Comparison of ENCODE assay signal across 1 cellular context in the genomic region with DNA sequence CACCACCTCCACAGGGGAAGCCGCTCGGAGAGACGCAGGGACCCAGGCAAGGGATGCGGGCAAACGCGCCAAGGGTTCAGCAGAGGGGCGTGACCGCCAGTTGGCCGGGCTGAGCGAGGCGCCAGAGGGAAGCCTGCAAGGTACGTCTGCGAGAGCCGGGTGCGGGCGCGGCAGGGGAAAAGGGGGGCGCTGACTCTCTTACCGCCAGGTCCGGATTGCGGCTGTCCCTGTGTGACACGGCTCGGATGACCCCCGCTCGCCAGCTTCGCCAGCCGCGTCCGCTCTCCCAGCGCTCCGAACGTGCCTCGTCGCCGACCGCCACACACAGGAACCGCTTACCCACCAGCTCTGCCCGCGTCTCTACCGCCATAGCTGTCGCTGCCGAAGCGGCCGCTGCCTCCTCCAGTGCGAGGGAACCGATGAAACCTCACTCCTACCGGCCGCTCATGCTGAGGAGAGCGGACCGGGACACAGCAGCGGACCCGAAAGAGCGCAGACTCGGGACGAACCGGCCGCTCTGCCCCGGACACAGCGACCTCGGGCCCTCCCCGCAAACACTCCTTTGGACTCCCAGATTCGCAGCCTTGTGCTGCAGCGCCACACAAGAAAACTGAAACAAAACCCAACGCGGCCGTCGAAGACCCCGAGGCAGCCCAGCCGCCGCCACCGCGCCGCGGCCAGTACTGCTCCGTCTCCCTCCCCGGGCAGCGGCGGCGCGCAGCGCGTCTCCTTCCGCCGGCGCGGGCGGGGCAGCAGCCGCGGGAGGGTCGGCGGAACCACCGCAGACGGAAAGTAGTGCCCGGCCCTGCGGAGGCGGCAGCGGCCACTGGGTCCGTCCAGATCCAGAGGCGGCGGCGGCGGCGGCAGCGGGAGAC.
TF ChIP-seq lines count a peak whose summit lies in the region.

A gene with protein sequence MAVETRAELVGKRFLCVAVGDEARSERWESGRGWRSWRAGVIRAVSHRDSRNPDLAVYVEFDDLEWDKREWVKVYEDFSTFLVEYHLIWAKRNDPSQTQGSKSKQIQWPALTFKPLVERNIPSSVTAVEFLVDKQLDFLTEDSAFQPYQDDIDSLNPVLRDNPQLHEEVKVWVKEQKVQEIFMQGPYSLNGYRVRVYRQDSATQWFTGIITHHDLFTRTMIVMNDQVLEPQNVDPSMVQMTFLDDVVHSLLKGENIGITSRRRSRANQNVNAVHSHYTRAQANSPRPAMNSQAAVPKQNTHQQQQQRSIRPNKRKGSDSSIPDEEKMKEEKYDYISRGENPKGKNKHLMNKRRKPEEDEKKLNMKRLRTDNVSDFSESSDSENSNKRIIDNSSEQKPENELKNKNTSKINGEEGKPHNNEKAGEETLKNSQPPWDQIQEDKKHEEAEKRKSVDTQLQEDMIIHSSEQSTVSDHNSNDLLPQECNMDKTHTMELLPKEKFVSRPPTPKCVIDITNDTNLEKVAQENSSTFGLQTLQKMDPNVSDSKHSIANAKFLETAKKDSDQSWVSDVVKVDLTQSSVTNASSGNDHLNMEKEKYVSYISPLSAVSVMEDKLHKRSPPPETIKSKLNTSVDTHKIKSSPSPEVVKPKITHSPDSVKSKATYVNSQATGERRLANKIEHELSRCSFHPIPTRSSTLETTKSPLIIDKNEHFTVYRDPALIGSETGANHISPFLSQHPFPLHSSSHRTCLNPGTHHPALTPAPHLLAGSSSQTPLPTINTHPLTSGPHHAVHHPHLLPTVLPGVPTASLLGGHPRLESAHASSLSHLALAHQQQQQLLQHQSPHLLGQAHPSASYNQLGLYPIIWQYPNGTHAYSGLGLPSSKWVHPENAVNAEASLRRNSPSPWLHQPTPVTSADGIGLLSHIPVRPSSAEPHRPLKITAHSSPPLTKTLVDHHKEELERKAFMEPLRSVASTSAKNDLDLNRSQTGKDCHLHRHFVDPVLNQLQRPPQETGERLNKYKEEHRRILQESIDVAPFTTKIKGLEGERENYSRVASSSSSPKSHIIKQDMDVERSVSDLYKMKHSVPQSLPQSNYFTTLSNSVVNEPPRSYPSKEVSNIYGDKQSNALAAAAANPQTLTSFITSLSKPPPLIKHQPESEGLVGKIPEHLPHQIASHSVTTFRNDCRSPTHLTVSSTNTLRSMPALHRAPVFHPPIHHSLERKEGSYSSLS (N-terminal part only) (minus strand): TSS at position 685 of the 875 bp plus-strand sequence. CDS start 315 bp downstream, at position 370.

TF ChIP-seq in K562, 482 proteins besides CTCF, POLR2A, EP300 and RAD21 (continued from another document and continues in another):
- TF ChIP-seq NFE2 (IDR thresholded peaks at IDR 0.05; ENCODE audit: low read depth) (no peak), ZNF644 (tag; IDR thresholded peaks at IDR 0.05; ENCODE audit: low read depth) (no peak), ZC3H8 (IDR thresholded peaks at IDR 0.05) (no peak), ETV5 (CRISPR knock-in tag; IDR thresholded peaks at IDR 0.05; ENCODE audit: low read depth) (peak; percentile 81), GABPB1 (CRISPR knock-in tag; IDR thresholded peaks at IDR 0.05) (peak; percentile 53; the same call in 1 of the 2 replicates), TAL1 (IDR thresholded peaks at IDR 0.05) (peak; percentile 16; the same call in 1 of the 2 replicates), TAF7 (tag; IDR thresholded peaks at IDR 0.05) (peak; percentile 68), ZNF586 (CRISPR knock-in tag; conservative IDR thresholded peaks at IDR 0.05) (no peak), GATA2 (CRISPR knock-in tag; IDR thresholded peaks at IDR 0.05) (0 out of 2 replicates have a peak, but pooled peaks have one; percentile 39), ZFX (CRISPR knock-in tag; IDR thresholded peaks at IDR 0.05) (peak; percentile 81), ZNF717 (CRISPR knock-in tag; IDR thresholded peaks at IDR 0.05) (no peak), NONO (IDR thresholded peaks at IDR 0.05; ENCODE audit: low read depth in 2 of 2, low read length in 1 of 2) (peak; percentile 79 to 94; a peak in 3 of 4 replicates), TEAD1 (CRISPR knock-in tag; IDR thresholded peaks at IDR 0.05) (peak in 1 of 2 experiments; percentile 39; a peak in 1 of 4 replicates), NCOR1 (IDR thresholded peaks at IDR 0.05) (peak; percentile 67), TBP (optimal IDR thresholded peaks at IDR 0.05; ENCODE audit: low read depth, low read length) (peak; percentile 74), FOXJ2 (tag; IDR thresholded peaks at IDR 0.05) (peak; percentile 65; the same call in 1 of the 2 replicates), SRSF7 (optimal IDR thresholded peaks at IDR 0.05; ENCODE audit: low read depth, low read length) (no peak), ETS2 (tag; IDR thresholded peaks at IDR 0.05; ENCODE audit: borderline replicate concordance, poor library complexity, severe bottlenecking) (no peak), ZNF175 (CRISPR knock-in tag; IDR thresholded peaks at IDR 0.05; ENCODE audit: low read depth) (peak; percentile 48; the same call in 1 of the 2 replicates), HDAC1 (IDR thresholded peaks at IDR 0.05) (peak in 1 of 2 experiments; percentile 54; a peak in 2 of 4 replicates), ZNF217 (CRISPR knock-in tag; IDR thresholded peaks at IDR 0.05) (no peak), RNF2 (IDR thresholded peaks at IDR 0.05) (peak; percentile 32; the same call in 1 of the 2 replicates), ASH1L (IDR thresholded peaks at IDR 0.05; ENCODE audit: borderline replicate concordance, low read depth, partially characterized antibody) (no peak)
- TF ChIP-seq, protein P1, sequence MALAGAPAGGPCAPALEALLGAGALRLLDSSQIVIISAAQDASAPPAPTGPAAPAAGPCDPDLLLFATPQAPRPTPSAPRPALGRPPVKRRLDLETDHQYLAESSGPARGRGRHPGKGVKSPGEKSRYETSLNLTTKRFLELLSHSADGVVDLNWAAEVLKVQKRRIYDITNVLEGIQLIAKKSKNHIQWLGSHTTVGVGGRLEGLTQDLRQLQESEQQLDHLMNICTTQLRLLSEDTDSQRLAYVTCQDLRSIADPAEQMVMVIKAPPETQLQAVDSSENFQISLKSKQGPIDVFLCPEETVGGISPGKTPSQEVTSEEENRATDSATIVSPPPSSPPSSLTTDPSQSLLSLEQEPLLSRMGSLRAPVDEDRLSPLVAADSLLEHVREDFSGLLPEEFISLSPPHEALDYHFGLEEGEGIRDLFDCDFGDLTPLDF (CRISPR knock-in tag; IDR thresholded peaks at IDR 0.05): peak; percentile 77
- TF ChIP-seq, protein P2, sequence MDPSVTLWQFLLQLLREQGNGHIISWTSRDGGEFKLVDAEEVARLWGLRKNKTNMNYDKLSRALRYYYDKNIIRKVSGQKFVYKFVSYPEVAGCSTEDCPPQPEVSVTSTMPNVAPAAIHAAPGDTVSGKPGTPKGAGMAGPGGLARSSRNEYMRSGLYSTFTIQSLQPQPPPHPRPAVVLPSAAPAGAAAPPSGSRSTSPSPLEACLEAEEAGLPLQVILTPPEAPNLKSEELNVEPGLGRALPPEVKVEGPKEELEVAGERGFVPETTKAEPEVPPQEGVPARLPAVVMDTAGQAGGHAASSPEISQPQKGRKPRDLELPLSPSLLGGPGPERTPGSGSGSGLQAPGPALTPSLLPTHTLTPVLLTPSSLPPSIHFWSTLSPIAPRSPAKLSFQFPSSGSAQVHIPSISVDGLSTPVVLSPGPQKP (CRISPR knock-in tag; IDR thresholded peaks at IDR 0.05): no peak
- TF ChIP-seq, protein P3, sequence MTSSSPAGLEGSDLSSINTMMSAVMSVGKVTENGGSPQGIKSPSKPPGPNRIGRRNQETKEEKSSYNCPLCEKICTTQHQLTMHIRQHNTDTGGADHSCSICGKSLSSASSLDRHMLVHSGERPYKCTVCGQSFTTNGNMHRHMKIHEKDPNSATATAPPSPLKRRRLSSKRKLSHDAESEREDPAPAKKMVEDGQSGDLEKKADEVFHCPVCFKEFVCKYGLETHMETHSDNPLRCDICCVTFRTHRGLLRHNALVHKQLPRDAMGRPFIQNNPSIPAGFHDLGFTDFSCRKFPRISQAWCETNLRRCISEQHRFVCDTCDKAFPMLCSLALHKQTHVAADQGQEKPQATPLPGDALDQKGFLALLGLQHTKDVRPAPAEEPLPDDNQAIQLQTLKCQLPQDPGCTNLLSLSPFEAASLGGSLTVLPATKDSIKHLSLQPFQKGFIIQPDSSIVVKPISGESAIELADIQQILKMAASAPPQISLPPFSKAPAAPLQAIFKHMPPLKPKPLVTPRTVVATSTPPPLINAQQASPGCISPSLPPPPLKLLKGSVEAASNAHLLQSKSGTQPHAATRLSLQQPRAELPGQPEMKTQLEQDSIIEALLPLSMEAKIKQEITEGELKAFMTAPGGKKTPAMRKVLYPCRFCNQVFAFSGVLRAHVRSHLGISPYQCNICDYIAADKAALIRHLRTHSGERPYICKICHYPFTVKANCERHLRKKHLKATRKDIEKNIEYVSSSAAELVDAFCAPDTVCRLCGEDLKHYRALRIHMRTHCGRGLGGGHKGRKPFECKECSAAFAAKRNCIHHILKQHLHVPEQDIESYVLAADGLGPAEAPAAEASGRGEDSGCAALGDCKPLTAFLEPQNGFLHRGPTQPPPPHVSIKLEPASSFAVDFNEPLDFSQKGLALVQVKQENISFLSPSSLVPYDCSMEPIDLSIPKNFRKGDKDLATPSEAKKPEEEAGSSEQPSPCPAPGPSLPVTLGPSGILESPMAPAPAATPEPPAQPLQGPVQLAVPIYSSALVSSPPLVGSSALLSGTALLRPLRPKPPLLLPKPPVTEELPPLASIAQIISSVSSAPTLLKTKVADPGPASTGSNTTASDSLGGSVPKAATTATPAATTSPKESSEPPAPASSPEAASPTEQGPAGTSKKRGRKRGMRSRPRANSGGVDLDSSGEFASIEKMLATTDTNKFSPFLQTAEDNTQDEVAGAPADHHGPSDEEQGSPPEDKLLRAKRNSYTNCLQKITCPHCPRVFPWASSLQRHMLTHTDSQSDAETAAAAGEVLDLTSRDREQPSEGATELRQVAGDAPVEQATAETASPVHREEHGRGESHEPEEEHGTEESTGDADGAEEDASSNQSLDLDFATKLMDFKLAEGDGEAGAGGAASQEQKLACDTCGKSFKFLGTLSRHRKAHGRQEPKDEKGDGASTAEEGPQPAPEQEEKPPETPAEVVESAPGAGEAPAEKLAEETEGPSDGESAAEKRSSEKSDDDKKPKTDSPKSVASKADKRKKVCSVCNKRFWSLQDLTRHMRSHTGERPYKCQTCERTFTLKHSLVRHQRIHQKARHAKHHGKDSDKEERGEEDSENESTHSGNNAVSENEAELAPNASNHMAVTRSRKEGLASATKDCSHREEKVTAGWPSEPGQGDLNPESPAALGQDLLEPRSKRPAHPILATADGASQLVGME (CRISPR knock-in tag; IDR thresholded peaks at IDR 0.05): peak; percentile 20; the same call in 1 of the 2 replicates
- TF ChIP-seq, protein P4, sequence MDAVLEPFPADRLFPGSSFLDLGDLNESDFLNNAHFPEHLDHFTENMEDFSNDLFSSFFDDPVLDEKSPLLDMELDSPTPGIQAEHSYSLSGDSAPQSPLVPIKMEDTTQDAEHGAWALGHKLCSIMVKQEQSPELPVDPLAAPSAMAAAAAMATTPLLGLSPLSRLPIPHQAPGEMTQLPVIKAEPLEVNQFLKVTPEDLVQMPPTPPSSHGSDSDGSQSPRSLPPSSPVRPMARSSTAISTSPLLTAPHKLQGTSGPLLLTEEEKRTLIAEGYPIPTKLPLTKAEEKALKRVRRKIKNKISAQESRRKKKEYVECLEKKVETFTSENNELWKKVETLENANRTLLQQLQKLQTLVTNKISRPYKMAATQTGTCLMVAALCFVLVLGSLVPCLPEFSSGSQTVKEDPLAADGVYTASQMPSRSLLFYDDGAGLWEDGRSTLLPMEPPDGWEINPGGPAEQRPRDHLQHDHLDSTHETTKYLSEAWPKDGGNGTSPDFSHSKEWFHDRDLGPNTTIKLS (IDR thresholded peaks at IDR 0.05; ENCODE audit: borderline replicate concordance, low read depth): peak; percentile 61
- TF ChIP-seq, protein P5, sequence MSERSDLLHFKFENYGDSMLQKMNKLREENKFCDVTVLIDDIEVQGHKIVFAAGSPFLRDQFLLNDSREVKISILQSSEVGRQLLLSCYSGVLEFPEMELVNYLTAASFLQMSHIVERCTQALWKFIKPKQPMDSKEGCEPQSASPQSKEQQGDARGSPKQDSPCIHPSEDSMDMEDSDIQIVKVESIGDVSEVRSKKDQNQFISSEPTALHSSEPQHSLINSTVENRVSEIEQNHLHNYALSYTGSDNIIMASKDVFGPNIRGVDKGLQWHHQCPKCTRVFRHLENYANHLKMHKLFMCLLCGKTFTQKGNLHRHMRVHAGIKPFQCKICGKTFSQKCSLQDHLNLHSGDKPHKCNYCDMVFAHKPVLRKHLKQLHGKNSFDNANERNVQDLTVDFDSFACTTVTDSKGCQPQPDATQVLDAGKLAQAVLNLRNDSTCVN (CRISPR knock-in tag; IDR thresholded peaks at IDR 0.05): no peak
- TF ChIP-seq, protein P6, sequence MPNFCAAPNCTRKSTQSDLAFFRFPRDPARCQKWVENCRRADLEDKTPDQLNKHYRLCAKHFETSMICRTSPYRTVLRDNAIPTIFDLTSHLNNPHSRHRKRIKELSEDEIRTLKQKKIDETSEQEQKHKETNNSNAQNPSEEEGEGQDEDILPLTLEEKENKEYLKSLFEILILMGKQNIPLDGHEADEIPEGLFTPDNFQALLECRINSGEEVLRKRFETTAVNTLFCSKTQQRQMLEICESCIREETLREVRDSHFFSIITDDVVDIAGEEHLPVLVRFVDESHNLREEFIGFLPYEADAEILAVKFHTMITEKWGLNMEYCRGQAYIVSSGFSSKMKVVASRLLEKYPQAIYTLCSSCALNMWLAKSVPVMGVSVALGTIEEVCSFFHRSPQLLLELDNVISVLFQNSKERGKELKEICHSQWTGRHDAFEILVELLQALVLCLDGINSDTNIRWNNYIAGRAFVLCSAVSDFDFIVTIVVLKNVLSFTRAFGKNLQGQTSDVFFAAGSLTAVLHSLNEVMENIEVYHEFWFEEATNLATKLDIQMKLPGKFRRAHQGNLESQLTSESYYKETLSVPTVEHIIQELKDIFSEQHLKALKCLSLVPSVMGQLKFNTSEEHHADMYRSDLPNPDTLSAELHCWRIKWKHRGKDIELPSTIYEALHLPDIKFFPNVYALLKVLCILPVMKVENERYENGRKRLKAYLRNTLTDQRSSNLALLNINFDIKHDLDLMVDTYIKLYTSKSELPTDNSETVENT (CRISPR knock-in tag; IDR thresholded peaks at IDR 0.05): peak; percentile 80
- TF ChIP-seq, protein P7, sequence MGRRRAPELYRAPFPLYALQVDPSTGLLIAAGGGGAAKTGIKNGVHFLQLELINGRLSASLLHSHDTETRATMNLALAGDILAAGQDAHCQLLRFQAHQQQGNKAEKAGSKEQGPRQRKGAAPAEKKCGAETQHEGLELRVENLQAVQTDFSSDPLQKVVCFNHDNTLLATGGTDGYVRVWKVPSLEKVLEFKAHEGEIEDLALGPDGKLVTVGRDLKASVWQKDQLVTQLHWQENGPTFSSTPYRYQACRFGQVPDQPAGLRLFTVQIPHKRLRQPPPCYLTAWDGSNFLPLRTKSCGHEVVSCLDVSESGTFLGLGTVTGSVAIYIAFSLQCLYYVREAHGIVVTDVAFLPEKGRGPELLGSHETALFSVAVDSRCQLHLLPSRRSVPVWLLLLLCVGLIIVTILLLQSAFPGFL (CRISPR knock-in tag; IDR thresholded peaks at IDR 0.05): peak; percentile 78; the same call in 1 of the 2 replicates
- TF ChIP-seq, protein P8, sequence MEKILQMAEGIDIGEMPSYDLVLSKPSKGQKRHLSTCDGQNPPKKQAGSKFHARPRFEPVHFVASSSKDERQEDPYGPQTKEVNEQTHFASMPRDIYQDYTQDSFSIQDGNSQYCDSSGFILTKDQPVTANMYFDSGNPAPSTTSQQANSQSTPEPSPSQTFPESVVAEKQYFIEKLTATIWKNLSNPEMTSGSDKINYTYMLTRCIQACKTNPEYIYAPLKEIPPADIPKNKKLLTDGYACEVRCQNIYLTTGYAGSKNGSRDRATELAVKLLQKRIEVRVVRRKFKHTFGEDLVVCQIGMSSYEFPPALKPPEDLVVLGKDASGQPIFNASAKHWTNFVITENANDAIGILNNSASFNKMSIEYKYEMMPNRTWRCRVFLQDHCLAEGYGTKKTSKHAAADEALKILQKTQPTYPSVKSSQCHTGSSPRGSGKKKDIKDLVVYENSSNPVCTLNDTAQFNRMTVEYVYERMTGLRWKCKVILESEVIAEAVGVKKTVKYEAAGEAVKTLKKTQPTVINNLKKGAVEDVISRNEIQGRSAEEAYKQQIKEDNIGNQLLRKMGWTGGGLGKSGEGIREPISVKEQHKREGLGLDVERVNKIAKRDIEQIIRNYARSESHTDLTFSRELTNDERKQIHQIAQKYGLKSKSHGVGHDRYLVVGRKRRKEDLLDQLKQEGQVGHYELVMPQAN (IDR thresholded peaks at IDR 0.05; ENCODE audit: borderline replicate concordance): peak; percentile 74; the same call in 1 of the 2 replicates
